ENCODE assay signal across 12 cellular contexts in the genomic region with DNA sequence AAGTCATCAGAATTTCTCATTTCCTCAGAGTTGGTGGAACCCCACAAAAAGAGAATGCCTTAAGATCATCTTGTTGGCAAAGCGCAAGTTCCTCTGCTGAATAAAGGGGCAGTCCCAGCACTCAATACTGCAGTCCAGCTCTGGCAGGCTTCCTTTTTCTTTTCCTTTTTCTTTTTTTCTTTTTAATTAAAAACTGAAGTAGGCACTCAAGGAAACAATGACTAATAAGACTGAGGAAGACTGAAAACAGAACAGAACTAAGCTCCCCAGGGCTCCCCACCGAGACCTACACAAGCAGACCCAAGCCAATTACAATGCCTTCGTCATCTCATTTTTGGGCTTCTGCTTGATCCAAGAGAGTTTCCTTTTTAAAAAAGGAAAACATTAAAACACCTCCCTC.
A peak's percentile ranks its signal among the peaks of the same experiment; 100 is the strongest.
DNase-seq lines count a peak whose midpoint lies in the region; ATAC-seq, FAIRE-seq and TF ChIP-seq lines count a peak whose summit lies in the region.
"Had no signal": no experiment of that assay in that cellular context is flagged by ENCODE, and none has a peak within 500 bp of the region (broad histone marks: within the 10 kb centered on the region; RNA-seq: fewer than 3 reads in every experiment).

No MANE protein-coding gene starts in this region.

- no peaks in the 10 kb centered on the region for H3F3A ChIP-seq in GM23338 (replicated peaks; ENCODE audit: low read depth)

- in situ Hi-C loops in astrocyte of the spinal cord (cut with HindIII; ENCODE audit: low sequenced_read_pairs), result no loop called here

- H3K36me3 ChIP-seq in GM23338 (ENCODE audit: insufficient read depth), result peaks cover 3% of the 10 kb centered on the region; the same call in 1 of the 2 replicates
- H3K36me3 ChIP-seq in kidney (ENCODE audit: control insufficient read depth in 1 of 2, insufficient read depth in 2 of 2, low read length in 2 of 2), result no peaks in the 10 kb centered on the region

- H3K27me3 Mint-ChIP-seq in GM23338 (ENCODE audit: insufficient read depth, low read depth, poor library complexity), result no peaks in the 10 kb centered on the region

- FAIRE-seq in kidney (lab: Jason Lieb, UNC), result no peak
- FAIRE-seq: bronchial epithelial cell, H1 had no signal

- no peak overlapping the region for H3K4me3 Mint-ChIP-seq in GM23338
- H3K4me3 Mint-ChIP-seq: T-helper 1 cell treated with Interleukin-12 subunit alpha and Interleukin-12 subunit beta and Interleukin-4 antibody, amounts not matched to agents 30 μg/mL and 1 μg/mL, for 36 hours had no signal

- H3K27me3 ChIP-seq in GM23338 (ENCODE audit: insufficient read depth) (no peaks in the 10 kb centered on the region), foreskin keratinocyte (no peaks in the 10 kb centered on the region)

- H3K27ac ChIP-seq in GM23338 (ENCODE audit: low read depth) (no peak overlapping the region), kidney (ENCODE audit: low read depth in 2 of 2, low read length in 2 of 2) (no peak overlapping the region), foreskin keratinocyte (no peak overlapping the region)

- H4K20me1 ChIP-seq in GM23338 (replicated peaks; ENCODE audit: insufficient read depth), result no peaks in the 10 kb centered on the region

- H3K4me2 ChIP-seq in GM23338, result no peak overlapping the region; the same call in 1 of the 2 replicates

- H3K9me3 Mint-ChIP-seq in GM23338, result no peaks in the 10 kb centered on the region
- H3K9me3 Mint-ChIP-seq: T-helper 1 cell treated with Interleukin-12 subunit alpha and Interleukin-12 subunit beta and Interleukin-4 antibody, amounts not matched to agents 30 μg/mL and 1 μg/mL, for 36 hours had no signal

- TF ChIP-seq CTCF in AG09319 (IDR thresholded peaks at IDR 0.05; ENCODE audit: low read depth, low read length) (no peak), GM23338 (conservative IDR thresholded peaks at IDR 0.05; ENCODE audit: low read depth in 2 of 2) (no peak), astrocyte of the spinal cord (IDR thresholded peaks at IDR 0.05; ENCODE audit: low read depth, low read length) (no peak), kidney (IDR thresholded peaks at IDR 0.05; ENCODE audit: borderline replicate concordance, extremely low read depth, insufficient read depth) (no peak), foreskin keratinocyte (conservative IDR thresholded peaks at IDR 0.05) (no peak)

- H3K9ac ChIP-seq in kidney (ENCODE audit: low read length in 2 of 2), result no peak overlapping the region

- H3K9me3 ChIP-seq in kidney (ENCODE audit: control insufficient read depth in 1 of 2, low read length in 2 of 2), result no peaks in the 10 kb centered on the region

- H3K27ac Mint-ChIP-seq in GM23338, result no peak overlapping the region
- H3K27ac Mint-ChIP-seq: T-helper 1 cell treated with Interleukin-12 subunit alpha and Interleukin-12 subunit beta and Interleukin-4 antibody, amounts not matched to agents 30 μg/mL and 1 μg/mL, for 36 hours had no signal

- peaks cover 2% of the 10 kb centered on the region; the same call in 1 of the 3 replicates for H3K36me3 Mint-ChIP-seq in GM23338 (ENCODE audit: low read depth)

- peak; percentile 53 for DNase-seq in AG09319 (ENCODE audit: extremely low read depth, low read depth)
- no peak for DNase-seq in GM23338 (ENCODE audit: low spot score)
- peak; percentile 87 for DNase-seq in astrocyte of the spinal cord (ENCODE audit: low read depth, low spot score)
- DNase-seq in iris pigment epithelial cell (ENCODE audit: low read depth), result peak; percentile 64
- DNase-seq in kidney, result no peak
- no peak for DNase-seq in foreskin keratinocyte
- DNase-seq in SIG-M5 (lab: John Stamatoyannopoulos, UW), result no peak
- DNase-seq: NCI-H1092 treated with DMSO at 0.1 percent for 48 hours had no signal

- H3K4me3 ChIP-seq in GM23338, result no peak overlapping the region
- no peak overlapping the region for H3K4me3 ChIP-seq in astrocyte of the spinal cord (ENCODE audit: low read depth, low read length)
- no peak overlapping the region for H3K4me3 ChIP-seq in kidney (ENCODE audit: low read length in 2 of 2)

- no peak overlapping the region for H2AFZ ChIP-seq in GM23338

- peaks cover 34% of the 10 kb centered on the region for H3K4me1 Mint-ChIP-seq in GM23338

- ATAC-seq in GM23338, result peak; percentile 47
- ATAC-seq in HG03135 (IDR thresholded peaks at IDR 0.05; ENCODE audit: unreplicated experiment), result no peak
- ATAC-seq in foreskin keratinocyte, result no peak

- H3K9me2 ChIP-seq in GM23338 (ENCODE audit: insufficient read depth), result 0 out of 2 replicates have a peak, but pooled peaks cover 4% of the 10 kb centered on the region

- H3K79me2 ChIP-seq in GM23338 (replicated peaks; ENCODE audit: insufficient read depth), result no peaks in the 10 kb centered on the region

- H3K4me1 ChIP-seq in GM23338 (ENCODE audit: insufficient read depth) (peaks cover 17% of the 10 kb centered on the region), kidney (ENCODE audit: control insufficient read depth in 1 of 2, insufficient read depth in 1 of 2, low read depth in 1 of 2, low read length in 2 of 2) (no peaks in the 10 kb centered on the region), foreskin keratinocyte (peaks cover 7% of the 10 kb centered on the region)

- intact Hi-C loops in kidney (cut with DNase I), result no loop called here

TF ChIP-seq in GM23338, 12 proteins besides CTCF, POLR2A, EP300 and RAD21 (continues in another document):
- TF ChIP-seq STAT1 (IDR thresholded peaks at IDR 0.05; ENCODE audit: unreplicated experiment) (no peak), POLR2AphosphoS5 (IDR thresholded peaks at IDR 0.05; ENCODE audit: low read depth) (no peak), EZH2phosphoT487 (IDR thresholded peaks at IDR 0.05; ENCODE audit: unreplicated experiment) (no peak), REST (IDR thresholded peaks at IDR 0.05; ENCODE audit: unreplicated experiment) (no peak), ZNF331 (CRISPR knock-in tag; IDR thresholded peaks at IDR 0.05; ENCODE audit: low read depth) (no peak), CREB1 (CRISPR knock-in tag; IDR thresholded peaks at IDR 0.05; ENCODE audit: low read depth) (no peak), ZNF114 (CRISPR knock-in tag; IDR thresholded peaks at IDR 0.05) (no peak), NANOG (IDR thresholded peaks at IDR 0.05; ENCODE audit: borderline replicate concordance) (no peak), JUNB (IDR thresholded peaks at IDR 0.05; ENCODE audit: unreplicated experiment) (no peak), EZH2 (IDR thresholded peaks at IDR 0.05; ENCODE audit: low read depth, unreplicated experiment) (no peak)

Comparison
In these comparisons a context has a peak if more than half of its experiments do, and no peak if none do; other contexts are left out.
1. DNase-seq: peak in AG09319 (single experiment), astrocyte of the spinal cord (single experiment) and iris pigment epithelial cell (single experiment); none in GM23338 (single experiment), kidney (single experiment), foreskin keratinocyte (0 of 2) and SIG-M5 (single experiment).